25 cellular contexts compared by ENCODE assay signal in the genomic region with DNA sequence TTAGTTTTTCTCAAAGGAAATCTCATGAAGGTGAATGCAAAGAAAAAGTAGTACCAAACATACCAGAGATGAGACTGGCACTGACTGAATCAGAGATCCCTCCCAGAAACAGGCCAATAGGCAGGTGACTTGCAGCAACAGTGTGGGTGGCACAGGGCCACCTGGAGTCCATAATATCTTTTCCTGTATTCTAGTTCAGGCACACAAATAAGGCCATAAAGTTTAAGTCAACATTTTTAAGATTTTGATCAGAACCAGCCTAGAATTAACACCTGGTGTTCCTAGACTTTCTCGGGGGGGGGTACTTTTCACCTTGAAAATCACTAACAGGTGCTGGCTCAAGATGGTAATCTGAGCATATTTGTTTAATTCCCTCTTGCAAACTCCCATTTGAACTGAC. TPM values are rescaled to one million over a fixed set of nuclear protein-coding genes. Genes with fewer than 3 reads are reported as not detected.
A peak's percentile ranks its signal among the peaks of the same experiment; 100 is the strongest.
DNase-seq lines count a peak whose midpoint lies in the region; ATAC-seq lines count a peak whose summit lies in the region.
"Had no signal": no experiment of that assay in that cellular context is flagged by ENCODE, and none has a peak within 500 bp of the region (broad histone marks: within the 10 kb centered on the region; RNA-seq: fewer than 3 reads in every experiment).

No MANE protein-coding gene starts in this region.

- H3K36me3 ChIP-seq in skeletal muscle tissue (ENCODE audit: control insufficient read depth in 3 of 3, insufficient read depth in 3 of 3, low read length in 3 of 3) (peaks cover 14 to 22% (median 21%) of the 10 kb centered on the region in 3 donors), GM23248 (ENCODE audit: low read depth) (peaks cover 40% of the 10 kb centered on the region)

- H4K20me1 ChIP-seq in GM23248 (ENCODE audit: insufficient read depth): no peaks in the 10 kb centered on the region

- no peak overlapping the region for H3K4me3 ChIP-seq in skeletal muscle tissue (ENCODE audit: low read length in 3 of 3)
- no peak overlapping the region for H3K4me3 ChIP-seq in GM23248
- H3K4me3 ChIP-seq: GM23338, lung, thyroid gland had no signal

- peak overlapping the region; percentile 29 for H3K27ac Mint-ChIP-seq in T-helper 17 cell
- H3K27ac Mint-ChIP-seq: activated CD4-positive, alpha-beta T cell treated with anti-CD3 and anti-CD28 coated beads, Interleukin-2, amount 10 ng/mL, durations not matched to agents 7 days and 5 days; activated T-helper 2 cell treated with anti-CD3 and anti-CD28 coated beads, Interferon-gamma antibody, Interleukin-2, Interleukin-4, amounts not matched to agents 10 μg/mL and 5 μg/mL and 100 μg/mL, durations not matched to agents 14 hours and 24 hours and 36 hours; CD4-positive, alpha-beta T cell; GM23338; stimulated activated naive CD8-positive, alpha-beta T cell treated with anti-CD3 and anti-CD28 coated beads, Interleukin-15, Interleukin-2, amounts not matched to agents 100 ng/mL and 50 ng/mL, for 24 hours had no signal

- no peak overlapping the region for H3K4me3 Mint-ChIP-seq in T-helper 17 cell
- H3K4me3 Mint-ChIP-seq: activated CD4-positive, alpha-beta T cell treated with anti-CD3 and anti-CD28 coated beads, Interleukin-2, amount 10 ng/mL, durations not matched to agents 7 days and 5 days; CD4-positive, alpha-beta T cell; GM23338; stimulated activated naive CD8-positive, alpha-beta T cell treated with anti-CD3 and anti-CD28 coated beads, Interleukin-15, Interleukin-2, amounts not matched to agents 100 ng/mL and 50 ng/mL, for 24 hours had no signal

- H2AFZ ChIP-seq in GM23248: no peak overlapping the region
- H2AFZ ChIP-seq: GM23338 had no signal

- H3F3A ChIP-seq in GM23248 (ENCODE audit: insufficient read depth): peaks cover 15% of the 10 kb centered on the region; the same call in 1 of the 2 replicates

- DNase-seq in NCI-H345 treated with DMSO at 0.1 percent for 48 hours (lab: John Stamatoyannopoulos, UW; ENCODE audit: unreplicated experiment) (peak; percentile 38), NCI-H345 (lab: John Stamatoyannopoulos, UW) (no peak), NCI-H146 (lab: John Stamatoyannopoulos, UW) (peak; percentile 59), T-helper 17 cell (no peak), GM23248 (no peak)
- no peak for DNase-seq in activated naive CD4-positive, alpha-beta T cell treated with Interleukin-2 at 50 U/mL for 16 hours
- DNase-seq: 8988T; activated CD4-positive, alpha-beta T cell treated with anti-CD3 and anti-CD28 coated beads, Interleukin-2, amount 10 ng/mL, durations not matched to agents 7 days and 5 days; CD4-positive, alpha-beta T cell; Karpas-422; kidney; MV-4-11; posterior cingulate gyrus; SK-N-SH; stimulated activated CD4-positive, alpha-beta T cell treated with anti-CD3 and anti-CD28 coated beads, Interleukin-15, amount 100 ng/mL, for 24 hours; thyroid gland had no signal

- H3K4me1 ChIP-seq in skeletal muscle tissue (ENCODE audit: control insufficient read depth in 3 of 3, insufficient read depth in 3 of 3, low read length in 3 of 3) (peaks cover 17 to 18% (median 18%) of the 10 kb centered on the region in 3 donors), GM23248 (ENCODE audit: insufficient read depth) (no peaks in the 10 kb centered on the region)
- H3K4me1 ChIP-seq: thyroid gland had no signal

- H3K27me3 Mint-ChIP-seq in T-helper 17 cell: no peaks in the 10 kb centered on the region
- H3K27me3 Mint-ChIP-seq: activated CD4-positive, alpha-beta T cell treated with anti-CD3 and anti-CD28 coated beads, Interleukin-2, amount 10 ng/mL, durations not matched to agents 7 days and 5 days; CD4-positive, alpha-beta T cell; stimulated activated naive CD8-positive, alpha-beta T cell treated with anti-CD3 and anti-CD28 coated beads, Interleukin-15, Interleukin-2, amounts not matched to agents 100 ng/mL and 50 ng/mL, for 24 hours had no signal

- H3K4me1 Mint-ChIP-seq in T-helper 17 cell: peaks cover 12% of the 10 kb centered on the region
- H3K4me1 Mint-ChIP-seq: GM23338 had no signal

- H3K9ac ChIP-seq in skeletal muscle tissue (ENCODE audit: low read depth in 1 of 3, low read length in 3 of 3): peak overlapping the region; percentile 8 to 74 (median 20)
- H3K9ac ChIP-seq in GM23248: no peak overlapping the region
- H3K9ac ChIP-seq: SK-N-SH had no signal

- 0 out of 2 replicates have a peak, but pooled peaks cover 7% of the 10 kb centered on the region for H3K79me2 ChIP-seq in GM23248 (ENCODE audit: insufficient read depth)

- H3K36me3 Mint-ChIP-seq in T-helper 17 cell (ENCODE audit: low read depth): peaks cover 4% of the 10 kb centered on the region

- H3K27ac ChIP-seq in skeletal muscle tissue (ENCODE audit: low read depth, low read length) (peak overlapping the region; percentile 74), GM23248 (no peak overlapping the region)
- H3K27ac ChIP-seq: thyroid gland had no signal

- no peaks in the 10 kb centered on the region for H3K9me2 ChIP-seq in GM23248 (ENCODE audit: insufficient read depth)
- H3K9me2 ChIP-seq: SK-N-SH had no signal

- H3K4me2 ChIP-seq in GM23248 (ENCODE audit: unreplicated experiment): no peak overlapping the region
- H3K4me2 ChIP-seq: GM23338, SK-N-SH had no signal

- H3K9me3 ChIP-seq in T-helper 17 cell (ENCODE audit: control insufficient read depth, low read length, poor library complexity, severe bottlenecking) (no peaks in the 10 kb centered on the region), skeletal muscle tissue (ENCODE audit: control insufficient read depth in 3 of 3, low read length in 3 of 3) (no peaks in the 10 kb centered on the region), GM23248 (ENCODE audit: low read depth) (no peaks in the 10 kb centered on the region)
- H3K9me3 ChIP-seq: thyroid gland had no signal

- 97 to 100% methylated on average over 1 of the region's 1 CpG for WGBS in GM23248 (ENCODE audit: low coverage in 1 of 2, low lambda C conversion rate in 2 of 2, missing lambda C conversion rate in 2 of 2), 2 experiments

- ATAC-seq in T-helper 17 cell (no peak), GM19463 (IDR thresholded peaks at IDR 0.05; ENCODE audit: unreplicated experiment) (no peak)
- ATAC-seq: GM23338, sciatic nerve had no signal

- in situ Hi-C loops in GM23248 (cut with MboI): loop anchor here (5.0 kb wide), 1 partner anchor 498 kb away; no protein-coding TSS in a partner anchor

- H3K27me3 ChIP-seq in skeletal muscle tissue (ENCODE audit: control insufficient read depth in 3 of 3, insufficient read depth in 3 of 3, low read length in 3 of 3) (no peaks in the 10 kb centered on the region), GM23248 (replicated peaks; ENCODE audit: insufficient read depth) (no peaks in the 10 kb centered on the region)
- H3K27me3 ChIP-seq: thyroid gland had no signal

RNA-seq across cellular contexts. Expression of a gene that starts 19.1 kb away (rescaled TPM):
- 10 to 100 TPM; 31.7 to 37.6 TPM for total RNA-seq in T-helper 17 cell
- 28.2 TPM for total RNA-seq in skeletal muscle tissue
- total RNA-seq in GM23248 (2014; rRNA removed; shearing (Covaris generic)): 21.6 and 30.1 TPM in 2 replicates
- polyA plus RNA-seq in GM23248 (2016; fragmentation: Nextera tagmentation; extraction: Ambion mirVana): 18.0 and 18.3 TPM in 2 replicates

RNA-seq across cellular contexts. Expression of a gene that starts 39.0 kb away (rescaled TPM):
- total RNA-seq in T-helper 17 cell (not detected), skeletal muscle tissue (2.1 TPM)
- not detected in 2 replicates for total RNA-seq in GM23248 (2014; rRNA removed; shearing (Covaris generic))
- polyA plus RNA-seq in GM23248 (2016; fragmentation: Nextera tagmentation; extraction: Ambion mirVana): not detected in 2 replicates
- total RNA-seq: activated CD4-positive, alpha-beta T cell treated with anti-CD3 and anti-CD28 coated beads, Interleukin-2, amount 10 ng/mL, durations not matched to agents 7 days and 5 days; activated T-helper 2 cell treated with anti-CD3 and anti-CD28 coated beads, Interferon-gamma antibody, Interleukin-2, Interleukin-4, amounts not matched to agents 10 μg/mL and 5 μg/mL and 100 μg/mL, durations not matched to agents 14 hours and 24 hours and 36 hours; CD4-positive, alpha-beta T cell; T-helper 2 cell treated with Interferon-gamma antibody and Interleukin-4, amounts not matched to agents 100 ng/mL and 5 ng/mL, for 36 hours had no signal
- polyA plus RNA-seq: neural cell, SK-N-SH had no signal

RNA-seq across cellular contexts. Expression of a gene that starts 56.0 kb away (rescaled TPM):
- total RNA-seq in T-helper 17 cell (10 to 100 TPM; 48.1 to 53.7 TPM), skeletal muscle tissue (17.7 TPM)
- total RNA-seq in GM23248 (2014; rRNA removed; shearing (Covaris generic)): 59.1 and 69.6 TPM in 2 replicates
- polyA plus RNA-seq in GM23248 (2016; fragmentation: Nextera tagmentation; extraction: Ambion mirVana): 55.5 and 61.1 TPM in 2 replicates

Comparison
In these comparisons a context has a peak if more than half of its experiments do, and no peak if none do; other contexts are left out.
1. DNase-seq: peak in NCI-H345 treated with DMSO at 0.1 percent for 48 hours (single experiment) and NCI-H146 (single experiment); none in NCI-H345 (single experiment), T-helper 17 cell (0 of 3), activated naive CD4-positive, alpha-beta T cell treated with Interleukin-2 at 50 U/mL for 16 hours (single experiment) and GM23248 (single experiment).